1 cellular context compared by ENCODE assay signal in the genomic region with DNA sequence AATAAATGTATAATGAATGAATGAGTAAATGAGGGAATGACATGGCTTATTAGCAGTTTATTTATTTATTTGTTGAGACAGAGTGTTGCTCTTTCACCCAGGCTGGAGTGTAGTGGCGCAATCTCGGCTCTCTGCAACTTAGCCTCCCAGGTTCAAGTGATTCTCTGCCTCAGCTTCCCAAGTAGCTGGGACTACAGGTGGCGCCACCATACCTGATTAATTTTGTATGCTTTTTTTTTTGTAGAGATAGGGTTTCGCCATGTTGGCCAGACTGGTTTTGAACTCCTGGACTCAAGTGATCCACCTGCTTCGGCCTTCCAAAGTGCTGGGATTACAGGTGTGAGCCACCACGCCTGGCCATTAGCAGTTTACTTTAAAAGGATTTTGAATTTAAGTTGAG.
TF ChIP-seq lines count a peak whose summit lies in the region.

No MANE protein-coding gene starts in this region.

TF ChIP-seq in H1, 55 proteins besides CTCF, POLR2A, EP300 and RAD21 (continued from another document):
- TF ChIP-seq, protein P1, sequence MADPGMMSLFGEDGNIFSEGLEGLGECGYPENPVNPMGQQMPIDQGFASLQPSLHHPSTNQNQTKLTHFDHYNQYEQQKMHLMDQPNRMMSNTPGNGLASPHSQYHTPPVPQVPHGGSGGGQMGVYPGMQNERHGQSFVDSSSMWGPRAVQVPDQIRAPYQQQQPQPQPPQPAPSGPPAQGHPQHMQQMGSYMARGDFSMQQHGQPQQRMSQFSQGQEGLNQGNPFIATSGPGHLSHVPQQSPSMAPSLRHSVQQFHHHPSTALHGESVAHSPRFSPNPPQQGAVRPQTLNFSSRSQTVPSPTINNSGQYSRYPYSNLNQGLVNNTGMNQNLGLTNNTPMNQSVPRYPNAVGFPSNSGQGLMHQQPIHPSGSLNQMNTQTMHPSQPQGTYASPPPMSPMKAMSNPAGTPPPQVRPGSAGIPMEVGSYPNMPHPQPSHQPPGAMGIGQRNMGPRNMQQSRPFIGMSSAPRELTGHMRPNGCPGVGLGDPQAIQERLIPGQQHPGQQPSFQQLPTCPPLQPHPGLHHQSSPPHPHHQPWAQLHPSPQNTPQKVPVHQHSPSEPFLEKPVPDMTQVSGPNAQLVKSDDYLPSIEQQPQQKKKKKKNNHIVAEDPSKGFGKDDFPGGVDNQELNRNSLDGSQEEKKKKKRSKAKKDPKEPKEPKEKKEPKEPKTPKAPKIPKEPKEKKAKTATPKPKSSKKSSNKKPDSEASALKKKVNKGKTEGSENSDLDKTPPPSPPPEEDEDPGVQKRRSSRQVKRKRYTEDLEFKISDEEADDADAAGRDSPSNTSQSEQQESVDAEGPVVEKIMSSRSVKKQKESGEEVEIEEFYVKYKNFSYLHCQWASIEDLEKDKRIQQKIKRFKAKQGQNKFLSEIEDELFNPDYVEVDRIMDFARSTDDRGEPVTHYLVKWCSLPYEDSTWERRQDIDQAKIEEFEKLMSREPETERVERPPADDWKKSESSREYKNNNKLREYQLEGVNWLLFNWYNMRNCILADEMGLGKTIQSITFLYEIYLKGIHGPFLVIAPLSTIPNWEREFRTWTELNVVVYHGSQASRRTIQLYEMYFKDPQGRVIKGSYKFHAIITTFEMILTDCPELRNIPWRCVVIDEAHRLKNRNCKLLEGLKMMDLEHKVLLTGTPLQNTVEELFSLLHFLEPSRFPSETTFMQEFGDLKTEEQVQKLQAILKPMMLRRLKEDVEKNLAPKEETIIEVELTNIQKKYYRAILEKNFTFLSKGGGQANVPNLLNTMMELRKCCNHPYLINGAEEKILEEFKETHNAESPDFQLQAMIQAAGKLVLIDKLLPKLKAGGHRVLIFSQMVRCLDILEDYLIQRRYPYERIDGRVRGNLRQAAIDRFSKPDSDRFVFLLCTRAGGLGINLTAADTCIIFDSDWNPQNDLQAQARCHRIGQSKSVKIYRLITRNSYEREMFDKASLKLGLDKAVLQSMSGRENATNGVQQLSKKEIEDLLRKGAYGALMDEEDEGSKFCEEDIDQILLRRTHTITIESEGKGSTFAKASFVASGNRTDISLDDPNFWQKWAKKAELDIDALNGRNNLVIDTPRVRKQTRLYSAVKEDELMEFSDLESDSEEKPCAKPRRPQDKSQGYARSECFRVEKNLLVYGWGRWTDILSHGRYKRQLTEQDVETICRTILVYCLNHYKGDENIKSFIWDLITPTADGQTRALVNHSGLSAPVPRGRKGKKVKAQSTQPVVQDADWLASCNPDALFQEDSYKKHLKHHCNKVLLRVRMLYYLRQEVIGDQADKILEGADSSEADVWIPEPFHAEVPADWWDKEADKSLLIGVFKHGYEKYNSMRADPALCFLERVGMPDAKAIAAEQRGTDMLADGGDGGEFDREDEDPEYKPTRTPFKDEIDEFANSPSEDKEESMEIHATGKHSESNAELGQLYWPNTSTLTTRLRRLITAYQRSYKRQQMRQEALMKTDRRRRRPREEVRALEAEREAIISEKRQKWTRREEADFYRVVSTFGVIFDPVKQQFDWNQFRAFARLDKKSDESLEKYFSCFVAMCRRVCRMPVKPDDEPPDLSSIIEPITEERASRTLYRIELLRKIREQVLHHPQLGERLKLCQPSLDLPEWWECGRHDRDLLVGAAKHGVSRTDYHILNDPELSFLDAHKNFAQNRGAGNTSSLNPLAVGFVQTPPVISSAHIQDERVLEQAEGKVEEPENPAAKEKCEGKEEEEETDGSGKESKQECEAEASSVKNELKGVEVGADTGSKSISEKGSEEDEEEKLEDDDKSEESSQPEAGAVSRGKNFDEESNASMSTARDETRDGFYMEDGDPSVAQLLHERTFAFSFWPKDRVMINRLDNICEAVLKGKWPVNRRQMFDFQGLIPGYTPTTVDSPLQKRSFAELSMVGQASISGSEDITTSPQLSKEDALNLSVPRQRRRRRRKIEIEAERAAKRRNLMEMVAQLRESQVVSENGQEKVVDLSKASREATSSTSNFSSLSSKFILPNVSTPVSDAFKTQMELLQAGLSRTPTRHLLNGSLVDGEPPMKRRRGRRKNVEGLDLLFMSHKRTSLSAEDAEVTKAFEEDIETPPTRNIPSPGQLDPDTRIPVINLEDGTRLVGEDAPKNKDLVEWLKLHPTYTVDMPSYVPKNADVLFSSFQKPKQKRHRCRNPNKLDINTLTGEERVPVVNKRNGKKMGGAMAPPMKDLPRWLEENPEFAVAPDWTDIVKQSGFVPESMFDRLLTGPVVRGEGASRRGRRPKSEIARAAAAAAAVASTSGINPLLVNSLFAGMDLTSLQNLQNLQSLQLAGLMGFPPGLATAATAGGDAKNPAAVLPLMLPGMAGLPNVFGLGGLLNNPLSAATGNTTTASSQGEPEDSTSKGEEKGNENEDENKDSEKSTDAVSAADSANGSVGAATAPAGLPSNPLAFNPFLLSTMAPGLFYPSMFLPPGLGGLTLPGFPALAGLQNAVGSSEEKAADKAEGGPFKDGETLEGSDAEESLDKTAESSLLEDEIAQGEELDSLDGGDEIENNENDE (IDR thresholded peaks at IDR 0.05; ENCODE audit: insufficient replicate concordance, low read length): no peak
- no peak for TF ChIP-seq PHF8 (conservative IDR thresholded peaks at IDR 0.05; ENCODE audit: low read depth, low read length)
- TF ChIP-seq POU5F1 (IDR thresholded peaks at IDR 0.05; ENCODE audit: low read depth, low read length): no peak
TF ChIP-seq in H1: peak in this region for 0.
